In genomic region chr10:32190890-32191491, GRCh38 we compare ENCODE assay signal across 1 cellular context.
A peak's percentile ranks its signal among the peaks of the same experiment; 100 is the strongest.
TF ChIP-seq lines count a peak whose summit lies in the region.

No MANE protein-coding gene starts in this region.

TF ChIP-seq in GM12878, 131 proteins besides CTCF, POLR2A, EP300 and RAD21 (continued from another document):
- TF ChIP-seq, protein P1, sequence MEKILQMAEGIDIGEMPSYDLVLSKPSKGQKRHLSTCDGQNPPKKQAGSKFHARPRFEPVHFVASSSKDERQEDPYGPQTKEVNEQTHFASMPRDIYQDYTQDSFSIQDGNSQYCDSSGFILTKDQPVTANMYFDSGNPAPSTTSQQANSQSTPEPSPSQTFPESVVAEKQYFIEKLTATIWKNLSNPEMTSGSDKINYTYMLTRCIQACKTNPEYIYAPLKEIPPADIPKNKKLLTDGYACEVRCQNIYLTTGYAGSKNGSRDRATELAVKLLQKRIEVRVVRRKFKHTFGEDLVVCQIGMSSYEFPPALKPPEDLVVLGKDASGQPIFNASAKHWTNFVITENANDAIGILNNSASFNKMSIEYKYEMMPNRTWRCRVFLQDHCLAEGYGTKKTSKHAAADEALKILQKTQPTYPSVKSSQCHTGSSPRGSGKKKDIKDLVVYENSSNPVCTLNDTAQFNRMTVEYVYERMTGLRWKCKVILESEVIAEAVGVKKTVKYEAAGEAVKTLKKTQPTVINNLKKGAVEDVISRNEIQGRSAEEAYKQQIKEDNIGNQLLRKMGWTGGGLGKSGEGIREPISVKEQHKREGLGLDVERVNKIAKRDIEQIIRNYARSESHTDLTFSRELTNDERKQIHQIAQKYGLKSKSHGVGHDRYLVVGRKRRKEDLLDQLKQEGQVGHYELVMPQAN (conservative IDR thresholded peaks at IDR 0.05): no peak
- peak; percentile 65; the same call in 1 of the 2 replicates for TF ChIP-seq ZNF384 (IDR thresholded peaks at IDR 0.05; ENCODE audit: borderline replicate concordance, low read depth, low read length)
- 0 out of 2 replicates have a peak, but pooled peaks have one; percentile 15 for TF ChIP-seq ZNF24 (IDR thresholded peaks at IDR 0.05)
- TF ChIP-seq TARDBP (IDR thresholded peaks at IDR 0.05; ENCODE audit: borderline replicate concordance): no peak
- 0 out of 2 replicates have a peak, but pooled peaks have one; percentile 19 for TF ChIP-seq MEF2A (IDR thresholded peaks at IDR 0.05; ENCODE audit: insufficient read depth, low read depth, low read length)
- no peak for TF ChIP-seq KLF5 (IDR thresholded peaks at IDR 0.05; ENCODE audit: partially characterized antibody)
- TF ChIP-seq, protein P2, sequence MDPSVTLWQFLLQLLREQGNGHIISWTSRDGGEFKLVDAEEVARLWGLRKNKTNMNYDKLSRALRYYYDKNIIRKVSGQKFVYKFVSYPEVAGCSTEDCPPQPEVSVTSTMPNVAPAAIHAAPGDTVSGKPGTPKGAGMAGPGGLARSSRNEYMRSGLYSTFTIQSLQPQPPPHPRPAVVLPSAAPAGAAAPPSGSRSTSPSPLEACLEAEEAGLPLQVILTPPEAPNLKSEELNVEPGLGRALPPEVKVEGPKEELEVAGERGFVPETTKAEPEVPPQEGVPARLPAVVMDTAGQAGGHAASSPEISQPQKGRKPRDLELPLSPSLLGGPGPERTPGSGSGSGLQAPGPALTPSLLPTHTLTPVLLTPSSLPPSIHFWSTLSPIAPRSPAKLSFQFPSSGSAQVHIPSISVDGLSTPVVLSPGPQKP (IDR thresholded peaks at IDR 0.05; ENCODE audit: low read depth, low read length): no peak
- peak; percentile 82; the same call in 1 of the 2 replicates for TF ChIP-seq SMC3 (IDR thresholded peaks at IDR 0.05; ENCODE audit: borderline replicate concordance, low read length)
- TF ChIP-seq NFXL1 (IDR thresholded peaks at IDR 0.05; ENCODE audit: borderline replicate concordance): no peak
- TF ChIP-seq NRF1 (conservative IDR thresholded peaks at IDR 0.05; ENCODE audit: low read depth, low read length): no peak
- TF ChIP-seq POLR2AphosphoS5 (IDR thresholded peaks at IDR 0.05; ENCODE audit: low read length): no peak
- TF ChIP-seq MXI1 (IDR thresholded peaks at IDR 0.05; ENCODE audit: low read depth, low read length): no peak
- TF ChIP-seq, protein P3, sequence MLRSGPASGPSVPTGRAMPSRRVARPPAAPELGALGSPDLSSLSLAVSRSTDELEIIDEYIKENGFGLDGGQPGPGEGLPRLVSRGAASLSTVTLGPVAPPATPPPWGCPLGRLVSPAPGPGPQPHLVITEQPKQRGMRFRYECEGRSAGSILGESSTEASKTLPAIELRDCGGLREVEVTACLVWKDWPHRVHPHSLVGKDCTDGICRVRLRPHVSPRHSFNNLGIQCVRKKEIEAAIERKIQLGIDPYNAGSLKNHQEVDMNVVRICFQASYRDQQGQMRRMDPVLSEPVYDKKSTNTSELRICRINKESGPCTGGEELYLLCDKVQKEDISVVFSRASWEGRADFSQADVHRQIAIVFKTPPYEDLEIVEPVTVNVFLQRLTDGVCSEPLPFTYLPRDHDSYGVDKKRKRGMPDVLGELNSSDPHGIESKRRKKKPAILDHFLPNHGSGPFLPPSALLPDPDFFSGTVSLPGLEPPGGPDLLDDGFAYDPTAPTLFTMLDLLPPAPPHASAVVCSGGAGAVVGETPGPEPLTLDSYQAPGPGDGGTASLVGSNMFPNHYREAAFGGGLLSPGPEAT (IDR thresholded peaks at IDR 0.05; ENCODE audit: low read depth): no peak
- no peak for TF ChIP-seq NR2F1 (conservative IDR thresholded peaks at IDR 0.05)
- TF ChIP-seq TCF7 (IDR thresholded peaks at IDR 0.05; ENCODE audit: borderline replicate concordance): no peak
